In the genomic region with DNA sequence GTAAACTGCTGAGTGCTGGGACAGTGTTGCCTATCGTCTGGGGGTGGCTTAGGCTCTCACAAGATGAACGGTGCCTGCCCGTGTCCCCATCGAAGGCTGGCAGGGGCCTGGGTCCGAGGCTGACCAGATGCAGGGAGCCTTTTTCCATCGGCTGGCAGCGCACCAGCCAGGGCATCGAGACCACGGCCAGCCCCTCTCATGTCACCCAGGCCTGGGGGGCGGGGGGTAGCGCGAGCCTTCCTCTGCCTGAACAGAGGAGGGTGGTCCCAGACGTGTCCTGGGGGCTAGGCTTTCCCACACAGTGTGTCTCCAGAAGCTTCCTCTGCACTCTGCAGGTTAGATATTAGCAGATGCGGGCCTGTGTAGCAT, we compare ENCODE assay signal across 10 cellular contexts. TPM values are rescaled to one million over a fixed set of nuclear protein-coding genes. Genes with fewer than 3 reads are reported as not detected.
DNase-seq lines count a peak whose midpoint lies in the region; ATAC-seq, FAIRE-seq and TF ChIP-seq lines count a peak whose summit lies in the region.
"Had no signal": no experiment of that assay in that cellular context is flagged by ENCODE, and none has a peak within 500 bp of the region (broad histone marks: within the 10 kb centered on the region; RNA-seq: fewer than 3 reads in every experiment).

No MANE protein-coding gene starts in this region.

- CTCF ChIA-PET in CD8-positive, alpha-beta T cell (lab: Charles Lee): interaction anchor here (1.5 to 4.8 kb wide), 2 partner anchors 10 to 39 kb away, joined by 6 to 28 read pairs; no protein-coding TSS in a partner anchor

- no peak for TF ChIP-seq CTCF in CD8-positive, alpha-beta T cell (IDR thresholded peaks at IDR 0.05)
- no peak for TF ChIP-seq CTCF in natural killer cell (IDR thresholded peaks at IDR 0.05)
- TF ChIP-seq CTCF in D721Med (IDR thresholded peaks at IDR 0.05; ENCODE audit: insufficient read depth, missing control alignments): no peak

- peak overlapping the region; percentile 59 for H3K4me3 ChIP-seq in CD8-positive, alpha-beta T cell (ENCODE audit: low read depth, low read length)

- no peak for FAIRE-seq in D721Med (lab: Jason Lieb, UNC)
- FAIRE-seq: TTC549 had no signal

- no peaks in the 10 kb centered on the region for H3K36me3 ChIP-seq in CD8-positive, alpha-beta T cell (ENCODE audit: insufficient read depth, low read length)

- peaks cover 63% of the 10 kb centered on the region for H3K4me1 ChIP-seq in CD8-positive, alpha-beta T cell (ENCODE audit: insufficient read depth, low read length)

- H3K27ac ChIP-seq in CD8-positive, alpha-beta T cell (ENCODE audit: low read depth, low read length): peak overlapping the region; percentile 91
- H3K27ac ChIP-seq in angular gyrus (ENCODE audit: low read depth, low read length): peak overlapping the region; percentile 34

- H3K27me3 ChIP-seq in CD8-positive, alpha-beta T cell (ENCODE audit: insufficient read depth, low read length): no peaks in the 10 kb centered on the region

- H3K9me3 Mint-ChIP-seq in CD8-positive, alpha-beta T cell: peaks cover 5% of the 10 kb centered on the region
- H3K9me3 Mint-ChIP-seq in natural killer cell: no peaks in the 10 kb centered on the region

- ATAC-seq in CD8-positive, alpha-beta T cell: peak; percentile 2
- ATAC-seq in HG02981 (IDR thresholded peaks at IDR 0.05; ENCODE audit: unreplicated experiment): peak; percentile 1
- peak in 1 of 3 donors; percentile 0 for ATAC-seq in natural killer cell
- no peak for ATAC-seq in HG02623 (IDR thresholded peaks at IDR 0.05; ENCODE audit: unreplicated experiment)
- ATAC-seq in GM19397 (IDR thresholded peaks at IDR 0.05; ENCODE audit: unreplicated experiment): no peak
- no peak for ATAC-seq in GM19455 (IDR thresholded peaks at IDR 0.05; ENCODE audit: unreplicated experiment)

- H3K4me1 Mint-ChIP-seq in CD8-positive, alpha-beta T cell (ENCODE audit: low read depth): peaks cover 66% of the 10 kb centered on the region
- H3K4me1 Mint-ChIP-seq in natural killer cell: peaks cover 81 to 88% of the 10 kb centered on the region in 2 donors

- POLR2A ChIA-PET in CD8-positive, alpha-beta T cell (lab: Charles Lee): interaction anchor here (0.9 to 3.8 kb wide), 26 partner anchors 10 to 295 kb away, joined by 3 to 41 read pairs (median 5); a partner anchor contains a TSS

- intact Hi-C loops in CD8-positive, alpha-beta T cell (cut with DNase I, micrococcal nuclease): loop anchor here (1.0 to 10.0 kb wide), 12 partner anchors 10 to 489 kb away; a partner anchor contains a TSS
- intact Hi-C loops in natural killer cell (cut with micrococcal nuclease): loop anchor here (1.0 to 5.0 kb wide), 3 partner anchors 10 to 273 kb away; no protein-coding TSS in a partner anchor

- no peaks in the 10 kb centered on the region for H3K27me3 Mint-ChIP-seq in CD8-positive, alpha-beta T cell (ENCODE audit: low read depth)
- no peaks in the 10 kb centered on the region for H3K27me3 Mint-ChIP-seq in natural killer cell (ENCODE audit: low read depth in 2 of 2)

- no peaks in the 10 kb centered on the region for H3K9me3 ChIP-seq in CD8-positive, alpha-beta T cell (ENCODE audit: low read length)

- DNase-seq in CD8-positive, alpha-beta T cell: no peak
- no peak for DNase-seq in natural killer cell
- DNase-seq in D721Med (ENCODE audit: insufficient read length, low spot score): no peak

- H3K4me3 Mint-ChIP-seq in CD8-positive, alpha-beta T cell: peak overlapping the region; percentile 91
- peak overlapping the region; percentile 95 for H3K4me3 Mint-ChIP-seq in natural killer cell

- H3K36me3 Mint-ChIP-seq in CD8-positive, alpha-beta T cell: peaks cover 37% of the 10 kb centered on the region
- H3K36me3 Mint-ChIP-seq in natural killer cell: no peaks in the 10 kb centered on the region

- peak overlapping the region; percentile 100 for H3K27ac Mint-ChIP-seq in CD8-positive, alpha-beta T cell
- peak overlapping the region; percentile 97 for H3K27ac Mint-ChIP-seq in natural killer cell

RNA-seq across cellular contexts. Expression of a gene that starts 17.3 kb away (rescaled TPM):
- total RNA-seq in CD8-positive, alpha-beta T cell: 10 to 100 TPM; 87.8 to 99.3 TPM
- 100 to 1,000 TPM; 133 to 204 (median 193) TPM for total RNA-seq in natural killer cell
- total RNA-seq: lung microvascular endothelial cell had no signal

Comparison
In these comparisons a context has a peak if more than half of its experiments do, and no peak if none do; other contexts are left out.
1. ATAC-seq: peak in CD8-positive, alpha-beta T cell (single experiment) and HG02981 (single experiment); none in HG02623 (single experiment), GM19397 (single experiment) and GM19455 (single experiment).